25 cellular contexts compared by ENCODE assay signal in genomic region chr10:55740110-55740509, GRCh38.
"Had no signal": no experiment of that assay in that cellular context is flagged by ENCODE, and none has a peak within 500 bp of the region (broad histone marks: within the 10 kb centered on the region; RNA-seq: fewer than 3 reads in every experiment).

No MANE protein-coding gene starts in this region.

- H3K27ac ChIP-seq: brain microvascular endothelial cell, cardiac muscle cell, SJCRH30, SK-N-MC had no signal

- DNase-seq: activated CD4-positive, alpha-beta T cell treated with anti-CD3 and anti-CD28 coated beads, Interleukin-2, amount 10 ng/mL, durations not matched to agents 24 days and 14 days; activated CD4-positive, alpha-beta T cell treated with anti-CD3 and anti-CD28 coated beads, Interleukin-2, amount 50 U/mL, for 4 hours; activated CD8-positive, alpha-beta T cell treated with anti-CD3 and anti-CD28 coated beads for 36 hours; activated effector memory CD4-positive, alpha-beta T cell treated with anti-CD3 and anti-CD28 coated beads, Interleukin-2, amount 50 U/mL, for 16 hours; activated naive CD4-positive, alpha-beta T cell; activated naive CD4-positive, alpha-beta T cell treated with anti-CD3 and anti-CD28 coated beads, Interleukin-2, amount 50 U/mL, for 16 hours; activated naive CD8-positive, alpha-beta T cell treated with anti-CD3 and anti-CD28 coated beads for 36 hours; activated T-cell treated with anti-CD3 and anti-CD28 coated beads, Interleukin-2, amount 50 U/mL, for 1 hour; activated T-cell treated with anti-CD3 and anti-CD28 coated beads, Interleukin-2, amount 50 U/mL, for 72 hours; amniotic stem cell; aorta; brain microvascular endothelial cell; MG63; NCI-H1436; NCI-H1930; NCI-H2081 treated with DMSO at 0.1 percent for 48 hours; NCI-H226; NCI-H446 treated with DMSO at 0.1 percent for 48 hours; NCI-H748 treated with DMSO at 0.1 percent for 48 hours; NK-92 treated with Interleukin-12 subunit alpha and Interleukin-12 subunit beta, amount 100 ng/mL, for 24 hours; SHP77 had no signal

- H3K27me3 ChIP-seq: brain microvascular endothelial cell, cardiac muscle cell, MG63, SJCRH30 had no signal

- H3K4me1 ChIP-seq: SJCRH30 had no signal

- H3K36me3 ChIP-seq: brain microvascular endothelial cell, cardiac muscle cell, MG63, SJCRH30 had no signal

- H3K9me3 ChIP-seq: MG63, SJCRH30 had no signal

- ATAC-seq: activated CD8-positive, alpha-beta T cell treated with anti-CD3 and anti-CD28 coated beads for 36 hours; activated T-cell treated with anti-CD3 and anti-CD28 coated beads, Interleukin-2, amount 50 U/mL, for 72 hours; activated T-helper 17 cell treated with anti-CD3 and anti-CD28 coated beads, Interleukin-2, amount 50 U/mL, for 72 hours had no signal

- H3K4me3 ChIP-seq: cardiac muscle cell, MG63, SJCRH30, SK-N-MC had no signal
